1 cellular context compared by ENCODE assay signal in the genomic region with DNA sequence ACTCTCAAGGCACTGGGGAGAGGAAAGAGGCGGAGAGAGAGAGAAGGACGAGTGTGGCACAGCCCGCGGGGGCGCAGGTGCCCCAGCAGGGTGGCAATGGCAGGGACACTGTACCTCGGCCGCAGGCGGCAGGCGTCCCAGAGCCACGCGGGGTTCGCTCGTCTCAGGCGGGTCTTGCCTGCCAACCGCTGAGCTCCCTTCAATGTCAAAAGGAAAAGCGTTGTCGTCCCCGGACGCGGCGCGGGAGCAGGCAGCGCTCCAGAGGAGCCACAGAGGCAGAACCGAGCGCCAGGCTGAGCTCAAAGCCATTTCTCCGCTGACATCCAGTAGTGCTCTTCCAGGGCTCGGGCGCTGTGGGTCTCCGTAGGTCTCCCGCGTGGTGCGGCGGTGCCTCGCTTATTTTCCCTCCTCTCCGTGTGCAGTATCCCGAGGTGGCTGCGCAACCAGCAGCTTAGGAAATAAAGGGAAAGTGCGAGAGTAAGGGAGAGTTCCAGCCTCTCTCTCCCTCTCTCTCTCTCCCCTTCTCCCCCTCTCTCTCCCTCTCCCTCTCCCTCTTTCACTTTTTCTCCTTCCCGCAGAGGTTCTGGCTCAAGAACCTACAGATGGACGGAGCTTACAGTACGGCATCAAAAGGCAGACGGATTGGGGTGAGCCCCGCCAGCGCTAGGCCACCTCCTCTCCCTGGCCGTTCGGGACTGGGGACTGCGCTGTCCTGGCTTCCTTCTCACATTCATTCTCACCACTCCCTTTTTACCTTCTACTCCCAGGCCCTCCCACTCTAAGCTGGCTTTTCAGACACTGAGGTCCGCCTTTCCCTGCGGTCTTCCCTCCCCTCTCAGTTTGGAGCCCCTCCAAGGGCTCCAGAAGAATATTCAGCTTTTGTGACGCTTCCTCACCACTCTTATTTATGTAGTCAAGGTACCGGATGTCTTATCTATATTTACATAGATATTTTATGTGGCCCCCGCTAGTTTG.
TF ChIP-seq lines count a peak whose summit lies in the region.

A gene with protein sequence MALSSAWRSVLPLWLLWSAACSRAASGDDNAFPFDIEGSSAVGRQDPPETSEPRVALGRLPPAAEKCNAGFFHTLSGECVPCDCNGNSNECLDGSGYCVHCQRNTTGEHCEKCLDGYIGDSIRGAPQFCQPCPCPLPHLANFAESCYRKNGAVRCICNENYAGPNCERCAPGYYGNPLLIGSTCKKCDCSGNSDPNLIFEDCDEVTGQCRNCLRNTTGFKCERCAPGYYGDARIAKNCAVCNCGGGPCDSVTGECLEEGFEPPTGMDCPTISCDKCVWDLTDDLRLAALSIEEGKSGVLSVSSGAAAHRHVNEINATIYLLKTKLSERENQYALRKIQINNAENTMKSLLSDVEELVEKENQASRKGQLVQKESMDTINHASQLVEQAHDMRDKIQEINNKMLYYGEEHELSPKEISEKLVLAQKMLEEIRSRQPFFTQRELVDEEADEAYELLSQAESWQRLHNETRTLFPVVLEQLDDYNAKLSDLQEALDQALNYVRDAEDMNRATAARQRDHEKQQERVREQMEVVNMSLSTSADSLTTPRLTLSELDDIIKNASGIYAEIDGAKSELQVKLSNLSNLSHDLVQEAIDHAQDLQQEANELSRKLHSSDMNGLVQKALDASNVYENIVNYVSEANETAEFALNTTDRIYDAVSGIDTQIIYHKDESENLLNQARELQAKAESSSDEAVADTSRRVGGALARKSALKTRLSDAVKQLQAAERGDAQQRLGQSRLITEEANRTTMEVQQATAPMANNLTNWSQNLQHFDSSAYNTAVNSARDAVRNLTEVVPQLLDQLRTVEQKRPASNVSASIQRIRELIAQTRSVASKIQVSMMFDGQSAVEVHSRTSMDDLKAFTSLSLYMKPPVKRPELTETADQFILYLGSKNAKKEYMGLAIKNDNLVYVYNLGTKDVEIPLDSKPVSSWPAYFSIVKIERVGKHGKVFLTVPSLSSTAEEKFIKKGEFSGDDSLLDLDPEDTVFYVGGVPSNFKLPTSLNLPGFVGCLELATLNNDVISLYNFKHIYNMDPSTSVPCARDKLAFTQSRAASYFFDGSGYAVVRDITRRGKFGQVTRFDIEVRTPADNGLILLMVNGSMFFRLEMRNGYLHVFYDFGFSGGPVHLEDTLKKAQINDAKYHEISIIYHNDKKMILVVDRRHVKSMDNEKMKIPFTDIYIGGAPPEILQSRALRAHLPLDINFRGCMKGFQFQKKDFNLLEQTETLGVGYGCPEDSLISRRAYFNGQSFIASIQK (N-terminal part only) (minus strand): TSS at position 726 of the 975 bp plus-strand sequence. CDS start 417 bp downstream, at position 309.

TF ChIP-seq in A549, 52 proteins besides CTCF, POLR2A, EP300 and RAD21 (continued from another document):
- TF ChIP-seq, protein P1, sequence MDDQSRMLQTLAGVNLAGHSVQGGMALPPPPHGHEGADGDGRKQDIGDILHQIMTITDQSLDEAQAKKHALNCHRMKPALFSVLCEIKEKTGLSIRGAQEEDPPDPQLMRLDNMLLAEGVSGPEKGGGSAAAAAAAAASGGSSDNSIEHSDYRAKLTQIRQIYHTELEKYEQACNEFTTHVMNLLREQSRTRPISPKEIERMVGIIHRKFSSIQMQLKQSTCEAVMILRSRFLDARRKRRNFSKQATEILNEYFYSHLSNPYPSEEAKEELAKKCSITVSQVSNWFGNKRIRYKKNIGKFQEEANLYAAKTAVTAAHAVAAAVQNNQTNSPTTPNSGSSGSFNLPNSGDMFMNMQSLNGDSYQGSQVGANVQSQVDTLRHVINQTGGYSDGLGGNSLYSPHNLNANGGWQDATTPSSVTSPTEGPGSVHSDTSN (IDR thresholded peaks at IDR 0.05), result no peak
- TF ChIP-seq, protein P2, sequence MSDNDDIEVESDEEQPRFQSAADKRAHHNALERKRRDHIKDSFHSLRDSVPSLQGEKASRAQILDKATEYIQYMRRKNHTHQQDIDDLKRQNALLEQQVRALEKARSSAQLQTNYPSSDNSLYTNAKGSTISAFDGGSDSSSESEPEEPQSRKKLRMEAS (IDR thresholded peaks at IDR 0.05), result 0 out of 2 replicates have a peak, but pooled peaks have one; percentile 15
- no peak for TF ChIP-seq NR3C1 (IDR thresholded peaks at IDR 0.05)
TF ChIP-seq in A549: peak in this region for 1.
